ENCODE assay signal across 28 cellular contexts in genomic region chr12:128857173-128857770, GRCh38. TPM values are rescaled to one million over a fixed set of nuclear protein-coding genes. Genes with fewer than 3 reads are reported as not detected.
A peak's percentile ranks its signal among the peaks of the same experiment; 100 is the strongest.
DNase-seq lines count a peak whose midpoint lies in the region; ATAC-seq, FAIRE-seq and TF ChIP-seq lines count a peak whose summit lies in the region.
"Had no signal": no experiment of that assay in that cellular context is flagged by ENCODE, and none has a peak within 500 bp of the region (broad histone marks: within the 10 kb centered on the region; RNA-seq: fewer than 3 reads in every experiment).

No MANE protein-coding gene starts in this region.

- no peak overlapping the region for H3K4me2 ChIP-seq in H1 (ENCODE audit: insufficient read depth in 1 of 2, low read depth in 2 of 2, low read length in 2 of 2)
- H3K4me2 ChIP-seq: hepatocyte, KMS-11 had no signal

- H3K27ac Mint-ChIP-seq in activated CD8-positive, alpha-beta memory T cell treated with anti-CD3 and anti-CD28 coated beads, Interleukin-2, amount 10 ng/mL, durations not matched to agents 7 days and 5 days = no peak overlapping the region
- H3K27ac Mint-ChIP-seq: activated CD4-positive, alpha-beta T cell treated with anti-CD3 and anti-CD28 coated beads, Interleukin-2, amount 10 ng/mL, durations not matched to agents 24 days and 14 days; activated naive CD8-positive, alpha-beta T cell; activated T-helper 2 cell treated with anti-CD3 and anti-CD28 coated beads, Interferon-gamma antibody, Interleukin-2, Interleukin-4, amounts not matched to agents 10 μg/mL and 5 μg/mL and 100 μg/mL, durations not matched to agents 14 hours and 24 hours and 36 hours; B cell had no signal

- H3K79me2 ChIP-seq in H1 (ENCODE audit: control insufficient read depth in 1 of 2, insufficient read depth in 2 of 2, low read length in 2 of 2) = no peaks in the 10 kb centered on the region
- H3K79me2 ChIP-seq: hepatocyte had no signal

- H3K36me3 Mint-ChIP-seq in activated CD8-positive, alpha-beta memory T cell treated with anti-CD3 and anti-CD28 coated beads, Interleukin-2, amount 10 ng/mL, durations not matched to agents 7 days and 5 days = no peaks in the 10 kb centered on the region
- H3K36me3 Mint-ChIP-seq: activated naive CD8-positive, alpha-beta T cell had no signal

- no peaks in the 10 kb centered on the region for H3K9me3 Mint-ChIP-seq in activated CD8-positive, alpha-beta memory T cell treated with anti-CD3 and anti-CD28 coated beads, Interleukin-2, amount 10 ng/mL, durations not matched to agents 7 days and 5 days (ENCODE audit: low read depth)
- H3K9me3 Mint-ChIP-seq: activated T-helper 2 cell treated with anti-CD3 and anti-CD28 coated beads, Interferon-gamma antibody, Interleukin-2, Interleukin-4, amounts not matched to agents 10 μg/mL and 5 μg/mL and 100 μg/mL, durations not matched to agents 14 hours and 24 hours and 36 hours had no signal

- no peak overlapping the region for H4K8ac ChIP-seq in H1 (ENCODE audit: extremely low read depth, insufficient read depth, low read length)

- no peak for TF ChIP-seq EP300 in H1 (IDR thresholded peaks at IDR 0.05; ENCODE audit: borderline replicate concordance in 1 of 2, low read depth in 2 of 2, low read length in 2 of 2)

- peak; percentile 13 for ATAC-seq in left ventricle myocardium superior
- no peak for ATAC-seq in activated CD8-positive, alpha-beta memory T cell treated with anti-CD3 and anti-CD28 coated beads, Interleukin-2, amount 10 ng/mL, durations not matched to agents 7 days and 5 days
- ATAC-seq in HG02973 (IDR thresholded peaks at IDR 0.05; ENCODE audit: unreplicated experiment) = no peak
- ATAC-seq: foreskin keratinocyte, Panc1 had no signal

- peaks cover 25% of the 10 kb centered on the region for H3K27me3 Mint-ChIP-seq in activated CD8-positive, alpha-beta memory T cell treated with anti-CD3 and anti-CD28 coated beads, Interleukin-2, amount 10 ng/mL, durations not matched to agents 7 days and 5 days

- H3K79me1 ChIP-seq in H1 (ENCODE audit: low read depth, low read length) = no peaks in the 10 kb centered on the region

- H3K56ac ChIP-seq in H1 (replicated peaks; ENCODE audit: insufficient read length, low read depth, low read length) = no peak overlapping the region

- H3K4me1 ChIP-seq in H1 (replicated peaks in 1 of 4; ENCODE audit: control insufficient read depth in 3 of 4, insufficient read depth in 4 of 4, low read length in 3 of 4) (peaks cover 0 to 6% (median 1%) of the 10 kb centered on the region in 4 experiments; a peak in 1 of 7 replicates), spleen (peaks cover 0 to 26% (median 6%) of the 10 kb centered on the region in 6 donors)
- H3K4me1 ChIP-seq: foreskin keratinocyte, SJSA1 had no signal

- peaks cover 0 to 3% of the 10 kb centered on the region in 2 experiments for H4K20me1 ChIP-seq in H1 (replicated peaks in 1 of 2; ENCODE audit: control insufficient read depth in 1 of 2, insufficient read depth in 2 of 2, low read length in 2 of 2)

- no peak overlapping the region for H2AFZ ChIP-seq in H1 (ENCODE audit: low read length)
- H2AFZ ChIP-seq: hepatocyte had no signal

- 0 out of 2 replicates have a peak overlapping the region, but pooled peaks have one; percentile 72 for H2BK20ac ChIP-seq in H1 (ENCODE audit: low read length)

- H4K5ac ChIP-seq in H1 (ENCODE audit: insufficient read length, low read depth, low read length) = no peak overlapping the region

- peaks cover 10% of the 10 kb centered on the region; the same call in 1 of the 2 replicates for H3K23me2 ChIP-seq in H1 (ENCODE audit: low read depth, low read length)

- H3K4me3 ChIP-seq in H1 (ENCODE audit: extremely low read depth in 1 of 4, insufficient read depth in 2 of 4, low read depth in 3 of 4, low read length in 4 of 4) (no peak overlapping the region), spleen (peak overlapping the region in 1 of 8 donors; percentile 37)
- H3K4me3 ChIP-seq: hepatocyte, lung, SJSA1, transverse colon had no signal

- WGBS in H1 (ENCODE audit: extremely low coverage in 1 of 2, insufficient coverage in 1 of 2, insufficient read length in 1 of 2, insufficient replicate concordance in 2 of 2, low coverage in 1 of 2, low lambda C conversion rate in 2 of 2, missing lambda C conversion rate in 1 of 2), 2 experiments = 77% methylated on average over 8 of the region's 8 CpGs; no CpG with 5 or more reads in 1 of the 2 experiments
- WGBS in spleen, 5 donors = 40 to 66% (median 51%) methylated on average over 8 of the region's 8 CpGs

- H3K27me3 ChIP-seq in H1 (replicated peaks in 1 of 4; ENCODE audit: control insufficient read depth in 3 of 4, extremely low read depth in 1 of 4, insufficient read depth in 3 of 4, low read length in 3 of 4) (peaks cover 0 to 22% (median 15%) of the 10 kb centered on the region in 4 experiments; a peak in 6 of 7 replicates), spleen (replicated peaks in 1 of 7) (peaks cover 0 to 48% (median 25%) of the 10 kb centered on the region in 7 donors)
- H3K27me3 ChIP-seq: SJSA1 had no signal

- intact Hi-C loops in left ventricle myocardium superior (cut with micrococcal nuclease) (no loop called here), cardiac septum (cut with DNase I) (no loop called here), spleen (cut with DNase I; ENCODE audit: low total_unique reads) (no loop called here), posterior cingulate gyrus (cut with DNase I) (no loop called here)

- TF ChIP-seq CTCF in H1 (IDR thresholded peaks at IDR 0.05; ENCODE audit: control extremely low read depth in 1 of 3, insufficient read depth in 1 of 3, low read depth in 1 of 3, low read length in 3 of 3) (no peak), spleen (IDR thresholded peaks at IDR 0.05 in 8 of 11, conservative IDR thresholded peaks at IDR 0.05 in 3 of 11) (no peak)

- no peak overlapping the region for H4K91ac ChIP-seq in H1 (replicated peaks; ENCODE audit: insufficient read length, low read length)

- no peak overlapping the region for H3K14ac ChIP-seq in H1 (ENCODE audit: insufficient read length)

- POLR2A ChIA-PET in H1 (lab: Charles Lee; ENCODE audit: partially characterized antibody) = interaction anchor here (1.5 kb wide), 1 partner anchor 33 kb away, joined by 3 read pairs; the partner anchor contains the start of gene SLC15A4

- CTCF ChIA-PET in H1 (lab: Charles Lee; ENCODE audit: partially characterized antibody) = interaction anchor here (0.8 to 1.5 kb wide), 3 partner anchors 12 to 81 kb away, joined by 3 to 4 read pairs (median 3); no protein-coding TSS in a partner anchor
- CTCF ChIA-PET in activated CD8-positive, alpha-beta memory T cell treated with anti-CD3 and anti-CD28 coated beads, Interleukin-2, amount 10 ng/mL, durations not matched to agents 7 days and 5 days (lab: Charles Lee) = no interaction called here

- no peak overlapping the region for H3K4ac ChIP-seq in H1 (replicated peaks; ENCODE audit: insufficient read length, low read depth, low read length)

- TF ChIP-seq RAD21 in H1 (IDR thresholded peaks at IDR 0.05 in 1 of 2, conservative IDR thresholded peaks at IDR 0.05 in 1 of 2; ENCODE audit: low read depth in 2 of 2, low read length in 2 of 2) = no peak

- no peak overlapping the region for H2BK120ac ChIP-seq in H1 (replicated peaks; ENCODE audit: low read depth, low read length)

- no peak overlapping the region for H3K4me3 Mint-ChIP-seq in activated CD8-positive, alpha-beta memory T cell treated with anti-CD3 and anti-CD28 coated beads, Interleukin-2, amount 10 ng/mL, durations not matched to agents 7 days and 5 days
- H3K4me3 Mint-ChIP-seq: activated CD4-positive, alpha-beta T cell treated with anti-CD3 and anti-CD28 coated beads, Interleukin-2, amount 10 ng/mL, durations not matched to agents 24 days and 14 days; activated naive CD8-positive, alpha-beta T cell; B cell had no signal

- no peak overlapping the region for H3K9ac ChIP-seq in H1 (replicated peaks in 1 of 4; ENCODE audit: extremely low read depth in 1 of 4, low read depth in 3 of 4, low read length in 3 of 4)
- H3K9ac ChIP-seq: KMS-11 had no signal

- H3K27ac ChIP-seq in H1 (ENCODE audit: low read depth, low read length) (no peak overlapping the region), spleen (peak overlapping the region in 7 of 8 donors; percentile 59 to 96 (median 79))
- H3K27ac ChIP-seq: foreskin keratinocyte, hepatocyte, KMS-11, SJSA1, transverse colon had no signal

- H3K36me3 ChIP-seq in H1 (ENCODE audit: control insufficient read depth in 2 of 4, insufficient read depth in 4 of 4, low read length in 3 of 4) (no peaks in the 10 kb centered on the region), spleen (no peaks in the 10 kb centered on the region)
- H3K36me3 ChIP-seq: SJSA1, transverse colon had no signal

- no peak for FAIRE-seq in H1 (lab: Jason Lieb, UNC)

- H3K18ac ChIP-seq in H1 (ENCODE audit: extremely low read depth, low read length) = no peak overlapping the region

- H2BK15ac ChIP-seq in H1 (ENCODE audit: low read length) = no peak overlapping the region

- H2BK5ac ChIP-seq in H1 (ENCODE audit: low read depth, low read length) = no peak overlapping the region

- no peak overlapping the region for H3K23ac ChIP-seq in H1 (ENCODE audit: insufficient read length)

- H2BK12ac ChIP-seq in H1 (ENCODE audit: low read depth, low read length) = no peak overlapping the region

- no peaks in the 10 kb centered on the region for H3K4me1 Mint-ChIP-seq in activated CD8-positive, alpha-beta memory T cell treated with anti-CD3 and anti-CD28 coated beads, Interleukin-2, amount 10 ng/mL, durations not matched to agents 7 days and 5 days
- H3K4me1 Mint-ChIP-seq: activated CD4-positive, alpha-beta T cell treated with anti-CD3 and anti-CD28 coated beads, Interleukin-2, amount 10 ng/mL, durations not matched to agents 24 days and 14 days had no signal

- no peak overlapping the region for H2AK5ac ChIP-seq in H1 (ENCODE audit: low read depth, low read length)

- no peaks in the 10 kb centered on the region for H3K9me3 ChIP-seq in H1 (ENCODE audit: insufficient read depth in 2 of 2, low read depth in 1 of 2, low read length in 1 of 2)
- no peaks in the 10 kb centered on the region for H3K9me3 ChIP-seq in spleen
- H3K9me3 ChIP-seq: SJSA1, transverse colon had no signal

- TF ChIP-seq POLR2A in H1 (IDR thresholded peaks at IDR 0.05; ENCODE audit: control extremely low read depth in 1 of 2, low read depth in 2 of 2, low read length in 2 of 2) = no peak
- TF ChIP-seq POLR2A in spleen (IDR thresholded peaks at IDR 0.05) = no peak

- DNase-seq in left ventricle myocardium superior = no peak
- no peak for DNase-seq in cardiac septum (ENCODE audit: low spot score)
- DNase-seq in NOMO-1 (lab: John Stamatoyannopoulos, UW; ENCODE audit: unreplicated experiment in 2 of 2) = peak; percentile 67 to 87
- no peak for DNase-seq in H1 (ENCODE audit: low read depth in 1 of 2, low spot score in 2 of 2)
- no peak for DNase-seq in spleen
- no peak for DNase-seq in posterior cingulate gyrus
- no peak for DNase-seq in activated CD8-positive, alpha-beta memory T cell treated with anti-CD3 and anti-CD28 coated beads, Interleukin-2, amount 10 ng/mL, durations not matched to agents 7 days and 5 days
- DNase-seq: 8988T; activated CD4-positive, alpha-beta T cell treated with anti-CD3 and anti-CD28 coated beads, Interleukin-2, amount 10 ng/mL, durations not matched to agents 24 days and 14 days; cerebellar nuclear complex; effector CD4-positive, alpha-beta T cell; EL; foreskin keratinocyte; NCI-H1092; NCI-H2029 treated with DMSO at 0.1 percent for 48 hours; NCI-H82; T-helper 2 cell; transverse colon had no signal

RNA-seq across cellular contexts. Expression of gene GLT1D1, which starts 4.0 kb away (rescaled TPM):
- 0.45 TPM for total RNA-seq in left ventricle myocardium superior
- 1.1 TPM for total RNA-seq in cardiac septum
- 3.6 and 4.1 TPM in 2 replicates for total RNA-seq in H1 (2021; fragmentation: NEBNext Ultra II Directional; extraction: Animal tissue kit (Norgen Biotek cat#: 25700))
- polyA plus RNA-seq in H1 (2011; rRNA removed) = 1.5 and 1.8 TPM in 2 replicates
- 2.2 TPM for polyA plus RNA-seq in H1 (2011; cell fraction: cytosol; rRNA removed)
- polyA plus RNA-seq in H1 (2011; cell fraction: nucleus; rRNA removed) = 1.6 TPM
- 3.0 to 4.0 TPM (median 3.2 TPM) in 4 replicates for polyA plus RNA-seq in H1 (2012, experiment 1 of 2)
- 1.6 TPM for polyA plus RNA-seq in H1 (2012, experiment 2 of 2)
- polyA plus RNA-seq in H1 (2013, experiment 1 of 2) = 2.3 TPM
- 2.2 TPM for polyA plus RNA-seq in H1 (2013, experiment 2 of 2)
- polyA minus RNA-seq in H1 (2011; rRNA and poly(A)+ RNA removed) = 1.8 and 2.3 TPM in 2 replicates
- polyA minus RNA-seq in H1 (2011; cell fraction: cytosol; rRNA and poly(A)+ RNA removed) = 1.4 TPM
- polyA minus RNA-seq in H1 (2011; cell fraction: nucleus; rRNA and poly(A)+ RNA removed) = 1.2 TPM
- total RNA-seq in spleen = 10 to 100 TPM in 6 of 7 donors, 1 to 10 TPM in 1; 7.8 to 41.4 (median 21.3) TPM
- 1 to 10 TPM in 2 of 3 donors, under 1 TPM in 1; 0.41 to 3.2 (median 1.6) TPM for polyA plus RNA-seq in spleen
- under 1 TPM; 0.12 to 0.70 TPM for total RNA-seq in activated CD8-positive, alpha-beta memory T cell treated with anti-CD3 and anti-CD28 coated beads, Interleukin-2, amount 10 ng/mL, durations not matched to agents 7 days and 5 days
- total RNA-seq: foreskin keratinocyte, HT1080, SJSA1, transverse colon had no signal
- polyA plus RNA-seq: foreskin keratinocyte had no signal

RNA-seq across cellular contexts. Expression of gene SLC15A4, which starts 33.5 kb away (rescaled TPM):
- total RNA-seq in left ventricle myocardium superior (14.0 TPM), cardiac septum (15.8 TPM), spleen (10 to 100 TPM; 37.8 to 92.4 (median 49.0) TPM)
- 22.6 and 22.7 TPM in 2 replicates for total RNA-seq in H1 (2021; fragmentation: NEBNext Ultra II Directional; extraction: Animal tissue kit (Norgen Biotek cat#: 25700))
- polyA plus RNA-seq in H1 (2011; rRNA removed) (21.1 and 26.6 TPM in 2 replicates), spleen (10 to 100 TPM; 19.0 to 22.7 (median 21.6) TPM)
- 25.3 TPM for polyA plus RNA-seq in H1 (2011; cell fraction: cytosol; rRNA removed)
- polyA plus RNA-seq in H1 (2011; cell fraction: nucleus; rRNA removed) = 30.8 TPM
- polyA plus RNA-seq in H1 (2012, experiment 1 of 2) = 16.9 to 23.4 TPM (median 18.9 TPM) in 4 replicates
- polyA plus RNA-seq in H1 (2012, experiment 2 of 2) = 7.4 TPM
- 23.1 TPM for polyA plus RNA-seq in H1 (2013, experiment 1 of 2)
- 23.8 TPM for polyA plus RNA-seq in H1 (2013, experiment 2 of 2)
- polyA minus RNA-seq in H1 (2011; rRNA and poly(A)+ RNA removed) = 47.2 and 56.1 TPM in 2 replicates
- 19.2 TPM for polyA minus RNA-seq in H1 (2011; cell fraction: cytosol; rRNA and poly(A)+ RNA removed)
- polyA minus RNA-seq in H1 (2011; cell fraction: nucleus; rRNA and poly(A)+ RNA removed) = 54.4 TPM
- total RNA-seq in activated CD8-positive, alpha-beta memory T cell treated with anti-CD3 and anti-CD28 coated beads, Interleukin-2, amount 10 ng/mL, durations not matched to agents 7 days and 5 days = 10 to 100 TPM; 23.0 to 26.0 TPM

Comparison
In these comparisons a context has a peak if more than half of its experiments do, and no peak if none do; other contexts are left out.
1. DNase-seq: peak in NOMO-1 (2 of 2); none in left ventricle myocardium superior (single experiment), cardiac septum (single experiment), H1 (0 of 2), spleen (single experiment), posterior cingulate gyrus (0 of 10) and activated CD8-positive, alpha-beta memory T cell treated with anti-CD3 and anti-CD28 coated beads, Interleukin-2, amount 10 ng/mL, durations not matched to agents 7 days and 5 days (single experiment).